Comparison of ENCODE assay signal across 8 cellular contexts in genomic region chr1:151166506-151166956, GRCh38. TPM values are rescaled to one million over a fixed set of nuclear protein-coding genes. Genes with fewer than 3 reads are reported as not detected.
DNase-seq lines count a peak whose midpoint lies in the region; ATAC-seq and TF ChIP-seq lines count a peak whose summit lies in the region.

No MANE protein-coding gene starts in this region.

- peak overlapping the region; percentile 76 for H3K4me3 ChIP-seq in OCI-LY1 (ENCODE audit: low read depth, low read length, poor library complexity, severe bottlenecking)
- peak overlapping the region; percentile 77 for H3K4me3 ChIP-seq in coronary artery

- peak overlapping the region; percentile 10 for H3K27ac ChIP-seq in OCI-LY1 (ENCODE audit: low read depth, low read length, poor library complexity, severe bottlenecking)
- H3K27ac ChIP-seq in coronary artery, result peak overlapping the region; percentile 31 to 93

- no peaks in the 10 kb centered on the region for H3K9me2 ChIP-seq in OCI-LY1 (ENCODE audit: low read depth, low read length)

- no peak for TF ChIP-seq CTCF in OCI-LY1 (IDR thresholded peaks at IDR 0.05; ENCODE audit: low read length)
- TF ChIP-seq CTCF in coronary artery (IDR thresholded peaks at IDR 0.05), result no peak
- no peak for TF ChIP-seq CTCF in mesothelial cell of epicardium (IDR thresholded peaks at IDR 0.05; ENCODE audit: unreplicated experiment)

- H3K9ac ChIP-seq in OCI-LY1 (ENCODE audit: low read length), result peak overlapping the region; percentile 82

- no peaks in the 10 kb centered on the region for H3F3A ChIP-seq in OCI-LY1 (ENCODE audit: insufficient read depth, low read length)

- peaks cover 39% of the 10 kb centered on the region for H3K4me1 Mint-ChIP-seq in activated CD4-positive, alpha-beta T cell treated with anti-CD3 and anti-CD28 coated beads, Interleukin-2, amount 10 ng/mL, durations not matched to agents 24 days and 14 days
- H3K4me1 Mint-ChIP-seq in mesothelial cell of epicardium, result peaks cover 22% of the 10 kb centered on the region

- ATAC-seq in GM19395 (IDR thresholded peaks at IDR 0.05; ENCODE audit: unreplicated experiment), result no peak

- peak overlapping the region; percentile 91 for H3K27ac Mint-ChIP-seq in activated CD4-positive, alpha-beta T cell treated with anti-CD3 and anti-CD28 coated beads, Interleukin-2, amount 10 ng/mL, durations not matched to agents 24 days and 14 days
- peak overlapping the region; percentile 98 for H3K27ac Mint-ChIP-seq in mesothelial cell of epicardium

- H3K36me3 ChIP-seq in OCI-LY1 (ENCODE audit: insufficient read depth, low read length), result peaks cover 25% of the 10 kb centered on the region; the same call in 1 of the 2 replicates

- intact Hi-C loops in activated CD4-positive, alpha-beta T cell treated with anti-CD3 and anti-CD28 coated beads, Interleukin-2, amount 10 ng/mL, durations not matched to agents 24 days and 14 days (cut with micrococcal nuclease), result loop anchor here (1.0 kb wide), 2 partner anchors 24 to 34 kb away; partner anchors contain the start of gene VPS72

- H3K27me3 ChIP-seq in OCI-LY1 (ENCODE audit: insufficient read depth, low read length), result no peaks in the 10 kb centered on the region

- H2AFZ ChIP-seq in OCI-LY1 (ENCODE audit: low read length), result no peak overlapping the region

- no peaks in the 10 kb centered on the region for H4K20me1 ChIP-seq in OCI-LY1 (ENCODE audit: insufficient read depth, low read length)

- no peaks in the 10 kb centered on the region for H3K27me3 Mint-ChIP-seq in activated CD4-positive, alpha-beta T cell treated with anti-CD3 and anti-CD28 coated beads, Interleukin-2, amount 10 ng/mL, durations not matched to agents 24 days and 14 days
- H3K27me3 Mint-ChIP-seq in mesothelial cell of epicardium (ENCODE audit: low read depth), result peaks cover 2% of the 10 kb centered on the region

- peaks cover 27% of the 10 kb centered on the region for H3K4me1 ChIP-seq in OCI-LY1 (ENCODE audit: insufficient read depth, low read length, severe bottlenecking)

- peaks cover 63% of the 10 kb centered on the region for H3K36me3 Mint-ChIP-seq in activated CD4-positive, alpha-beta T cell treated with anti-CD3 and anti-CD28 coated beads, Interleukin-2, amount 10 ng/mL, durations not matched to agents 24 days and 14 days (ENCODE audit: low read depth)
- peaks cover 13% of the 10 kb centered on the region for H3K36me3 Mint-ChIP-seq in mesothelial cell of epicardium

- no peaks in the 10 kb centered on the region for H3K9me3 Mint-ChIP-seq in activated CD4-positive, alpha-beta T cell treated with anti-CD3 and anti-CD28 coated beads, Interleukin-2, amount 10 ng/mL, durations not matched to agents 24 days and 14 days
- no peaks in the 10 kb centered on the region for H3K9me3 Mint-ChIP-seq in mesothelial cell of epicardium

- H3K9me3 ChIP-seq in OCI-LY1 (ENCODE audit: low read length), result no peaks in the 10 kb centered on the region

- no peaks in the 10 kb centered on the region; the same call in 1 of the 2 replicates for H3K79me2 ChIP-seq in OCI-LY1 (ENCODE audit: insufficient read depth, low read length)

- H3K4me2 ChIP-seq in OCI-LY1 (ENCODE audit: low read length), result peak overlapping the region; percentile 80

- peak overlapping the region; percentile 97 for H3K4me3 Mint-ChIP-seq in activated CD4-positive, alpha-beta T cell treated with anti-CD3 and anti-CD28 coated beads, Interleukin-2, amount 10 ng/mL, durations not matched to agents 24 days and 14 days
- H3K4me3 Mint-ChIP-seq in mesothelial cell of epicardium, result peak overlapping the region; percentile 98

- no peak for DNase-seq in activated CD4-positive, alpha-beta T cell treated with anti-CD3 and anti-CD28 coated beads, Interleukin-2, amount 10 ng/mL, durations not matched to agents 24 days and 14 days
- DNase-seq in activated CD4-positive, alpha-beta T cell treated with anti-CD3 and anti-CD28 coated beads for 4 hours, result no peak
- DNase-seq in coronary artery (ENCODE audit: low spot score), result no peak
- DNase-seq in mesothelial cell of epicardium (ENCODE audit: low spot score in 2 of 2, unreplicated experiment in 2 of 2), result no peak
- no peak for DNase-seq in KG1 (lab: John Stamatoyannopoulos, UW)
- DNase-seq in superior temporal gyrus (ENCODE audit: extremely low spot score), result no peak

RNA-seq across cellular contexts. Expression of gene SCNM1, which starts 0.6 kb away (rescaled TPM):
- 96.7 and 100 TPM in 2 replicates for total RNA-seq in activated CD4-positive, alpha-beta T cell treated with anti-CD3 and anti-CD28 coated beads, Interleukin-2, amount 10 ng/mL, durations not matched to agents 24 days and 14 days
- total RNA-seq in mesothelial cell of epicardium, result 34.9 to 37.1 TPM (median 36.9 TPM) in 3 replicates

RNA-seq across cellular contexts. Expression of gene LYSMD1, which starts 0.8 kb away (rescaled TPM):
- total RNA-seq in activated CD4-positive, alpha-beta T cell treated with anti-CD3 and anti-CD28 coated beads, Interleukin-2, amount 10 ng/mL, durations not matched to agents 24 days and 14 days, result 4.7 and 5.2 TPM in 2 replicates
- total RNA-seq in mesothelial cell of epicardium, result 9.9 to 11.8 TPM (median 11.4 TPM) in 3 replicates

RNA-seq across cellular contexts. Expression of gene TMOD4, which starts 9.2 kb away (rescaled TPM):
- 1.3 and 1.8 TPM in 2 replicates for total RNA-seq in activated CD4-positive, alpha-beta T cell treated with anti-CD3 and anti-CD28 coated beads, Interleukin-2, amount 10 ng/mL, durations not matched to agents 24 days and 14 days
- 0.77 to 1.7 TPM (median 1.1 TPM) in 3 replicates for total RNA-seq in mesothelial cell of epicardium

RNA-seq across cellular contexts. Expression of gene TNFAIP8L2, which starts 10.1 kb away (rescaled TPM):
- 29.4 and 32.5 TPM in 2 replicates for total RNA-seq in activated CD4-positive, alpha-beta T cell treated with anti-CD3 and anti-CD28 coated beads, Interleukin-2, amount 10 ng/mL, durations not matched to agents 24 days and 14 days
- not detected in 3 replicates for total RNA-seq in mesothelial cell of epicardium

RNA-seq across cellular contexts. Expression of gene SEMA6C, which starts 20.1 kb away (rescaled TPM):
- 2.3 and 2.5 TPM in 2 replicates for total RNA-seq in activated CD4-positive, alpha-beta T cell treated with anti-CD3 and anti-CD28 coated beads, Interleukin-2, amount 10 ng/mL, durations not matched to agents 24 days and 14 days
- total RNA-seq in mesothelial cell of epicardium, result 14.9 to 15.0 TPM (median 14.9 TPM) in 3 replicates
